In the genomic region with DNA sequence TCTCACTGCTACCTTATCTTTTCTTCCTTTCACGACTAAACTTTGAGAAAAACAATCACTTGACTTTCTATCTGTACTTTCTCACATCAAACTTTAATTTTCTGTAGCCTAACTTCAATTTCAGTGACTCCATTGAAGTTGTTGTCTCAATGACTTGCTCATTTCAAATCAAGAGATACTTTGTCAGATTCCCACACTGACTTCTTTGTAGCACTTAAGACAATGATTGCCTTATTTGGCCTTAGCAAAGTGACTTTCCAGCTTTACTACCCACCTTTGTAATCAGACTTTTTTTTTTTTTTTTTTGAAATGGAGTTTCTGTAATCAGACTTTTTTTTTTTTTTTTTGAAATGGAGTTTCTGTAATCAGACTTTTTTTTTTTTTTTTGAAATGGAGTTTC, we compare ENCODE assay signal across 10 cellular contexts.
"Had no signal": no experiment of that assay in that cellular context is flagged by ENCODE, and none has a peak within 500 bp of the region (broad histone marks: within the 10 kb centered on the region; RNA-seq: fewer than 3 reads in every experiment).

No MANE protein-coding gene starts in this region.

- H3K4me3 ChIP-seq: SJSA1, transverse colon had no signal

- H3K9me3 Mint-ChIP-seq: stimulated activated memory B cell treated with anti-CD40 and anti-IgM and Interleukin-4, amounts not matched to agents 10 μg/mL and 1 μg/mL and 100 μg/mL, for 72 hours; T-helper 2 cell treated with Interferon-gamma antibody and Interleukin-4, amounts not matched to agents 5 μg/mL and 100 μg/mL, for 36 hours had no signal

- H3K4me1 Mint-ChIP-seq: stimulated activated memory B cell treated with anti-CD40 and anti-IgM and Interleukin-4, amounts not matched to agents 10 μg/mL and 1 μg/mL and 100 μg/mL, for 72 hours had no signal

- H3K27ac ChIP-seq: SJSA1, transverse colon had no signal

- ATAC-seq: left ventricle myocardium superior; stimulated activated memory B cell treated with anti-CD40 and anti-IgM and Interleukin-4, amounts not matched to agents 10 μg/mL and 1 μg/mL and 100 μg/mL, for 72 hours had no signal

- H3K4me3 Mint-ChIP-seq: stimulated activated memory B cell treated with anti-CD40 and anti-IgM and Interleukin-4, amounts not matched to agents 10 μg/mL and 1 μg/mL and 100 μg/mL, for 72 hours; T-helper 2 cell treated with Interferon-gamma antibody and Interleukin-4, amounts not matched to agents 5 μg/mL and 100 μg/mL, for 36 hours had no signal

- H3K27me3 Mint-ChIP-seq: stimulated activated memory B cell treated with anti-CD40 and anti-IgM and Interleukin-4, amounts not matched to agents 10 μg/mL and 1 μg/mL and 100 μg/mL, for 72 hours had no signal

- DNase-seq: activated naive CD4-positive, alpha-beta T cell treated with Interleukin-2 at 50 U/mL for 16 hours; aorta; dermis blood vessel endothelial cell; left ventricle myocardium superior; mesenchymal stem cell; SW 1271; transverse colon had no signal

- H3K27ac Mint-ChIP-seq: stimulated activated memory B cell treated with anti-CD40 and anti-IgM and Interleukin-4, amounts not matched to agents 10 μg/mL and 1 μg/mL and 100 μg/mL, for 72 hours; T-helper 2 cell treated with Interferon-gamma antibody and Interleukin-4, amounts not matched to agents 5 μg/mL and 100 μg/mL, for 36 hours had no signal

- H3K9me3 ChIP-seq: SJSA1, transverse colon had no signal

- H3K27me3 ChIP-seq: SJSA1, transverse colon had no signal
